Comparison of ENCODE assay signal across 26 cellular contexts in the genomic region with DNA sequence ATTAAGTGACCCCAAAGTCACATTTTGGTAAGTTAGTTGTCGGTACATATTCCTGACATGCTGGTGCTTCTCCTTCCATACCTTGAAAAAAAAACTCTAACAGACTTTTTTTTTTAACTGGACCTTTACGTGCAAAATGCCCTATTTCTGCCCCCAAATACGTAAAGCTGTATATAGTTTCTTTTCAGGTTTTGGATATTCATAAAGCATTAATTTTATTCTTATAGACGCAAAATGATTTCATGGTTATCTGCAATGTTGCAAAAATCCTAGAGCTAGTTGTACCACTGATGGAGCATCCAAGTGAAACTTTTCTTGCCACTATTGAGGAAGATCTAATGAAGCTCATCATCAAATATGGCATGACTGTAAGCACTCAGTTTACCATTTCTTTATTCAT.
DNase-seq lines count a peak whose midpoint lies in the region; ATAC-seq, FAIRE-seq and TF ChIP-seq lines count a peak whose summit lies in the region.
"Had no signal": no experiment of that assay in that cellular context is flagged by ENCODE, and none has a peak within 500 bp of the region (broad histone marks: within the 10 kb centered on the region; RNA-seq: fewer than 3 reads in every experiment).

No MANE protein-coding gene starts in this region.

- H3K27ac ChIP-seq in K562 (ENCODE audit: extremely low read depth, low read depth, low read length): no peak overlapping the region
- H3K27ac ChIP-seq in dorsolateral prefrontal cortex: peak overlapping the region in 40 of 59 donors; percentile 2 to 96 (median 68)
- no peak overlapping the region for H3K27ac ChIP-seq in PC-3 (ENCODE audit: low read length)
- H3K27ac ChIP-seq: 22Rv1; A549; BLaER1; BLaER1 treated with 17β-estradiol and CSF1 and Interleukin-3, amounts not matched to agents 10 nM and 100 nM; C4-2B had no signal

- intact Hi-C loops in K562 (cut with micrococcal nuclease) (no loop called here), dorsolateral prefrontal cortex (cut with DNase I) (loop anchor here in 1 of 2 donors (5.0 kb wide), 1 partner anchor 78 kb away; no protein-coding TSS in a partner anchor), PC-3 (cut with micrococcal nuclease) (no loop called here)

- WGBS in K562 (ENCODE audit: insufficient coverage, low coverage, missing lambda C conversion rate): 97% methylated on average over 4 of the region's 4 CpGs

- H3K9me2 ChIP-seq in PC-3 (replicated peaks; ENCODE audit: low read length): no peaks in the 10 kb centered on the region

- TF ChIP-seq EP300 in K562 (IDR thresholded peaks at IDR 0.05; ENCODE audit: low read length): no peak

- H3K79me2 ChIP-seq in K562 (ENCODE audit: control insufficient read depth, insufficient read depth, low read length) (no peaks in the 10 kb centered on the region), PC-3 (ENCODE audit: low read length) (no peaks in the 10 kb centered on the region)

- H2AFZ ChIP-seq in K562 (ENCODE audit: low read depth, low read length) (no peak overlapping the region), PC-3 (ENCODE audit: low read length) (no peak overlapping the region)

- CTCF ChIA-PET in K562 (lab: Yijun Ruan, JAX; ENCODE audit: low intra/inter-chr PET ratio) (no interaction called here), PC-3 (lab: Charles Lee) (interaction anchor here (0.7 kb wide), 2 partner anchors 28 to 128 kb away, joined by 3 to 4 read pairs; no protein-coding TSS in a partner anchor)

- no peak for DNase-seq in K562 (ENCODE audit: extremely low read depth in 1 of 4, low spot score in 3 of 4)
- DNase-seq in dorsolateral prefrontal cortex: no peak
- no peak for DNase-seq in PC-3
- DNase-seq: 8988T; BE2C; Calu3; CD4-positive, alpha-beta memory T cell; CD4-positive, alpha-beta T cell; CD8-positive, alpha-beta memory T cell; CD8-positive, alpha-beta T cell; COR-L47; DMS 273 treated with DMSO at 0.1 percent for 48 hours; DMS153; DMS79; DMS79 treated with DMSO at 0.1 percent for 48 hours; DND-41; EL had no signal

- no peak for TF ChIP-seq POLR2A in K562 (conservative IDR thresholded peaks at IDR 0.05)

- H3K4me2 ChIP-seq in K562 (ENCODE audit: insufficient read depth, low read length) (no peak overlapping the region), PC-3 (ENCODE audit: low read length) (no peak overlapping the region)
- H3K4me2 ChIP-seq: A549; BLaER1; BLaER1 treated with 17β-estradiol and CSF1 and Interleukin-3, amounts not matched to agents 10 nM and 100 nM had no signal

- H3K9ac ChIP-seq in K562 (ENCODE audit: insufficient read depth in 1 of 2, low read depth in 2 of 2, low read length in 2 of 2) (no peak overlapping the region), PC-3 (ENCODE audit: low read length) (no peak overlapping the region)
- H3K9ac ChIP-seq: BLaER1; BLaER1 treated with 17β-estradiol and CSF1 and Interleukin-3, amounts not matched to agents 10 nM and 100 nM had no signal

- H3K36me3 ChIP-seq in K562 (ENCODE audit: control insufficient read depth, insufficient read depth, low read length) (peaks cover 50% of the 10 kb centered on the region), PC-3 (ENCODE audit: low read depth, low read length) (0 out of 2 replicates have a peak, but pooled peaks cover 5% of the 10 kb centered on the region)

- no peaks in the 10 kb centered on the region for H3K9me1 ChIP-seq in K562 (ENCODE audit: control insufficient read depth, insufficient read depth, low read length)

- H3K4me3 ChIP-seq in K562: no peak overlapping the region
- H3K4me3 ChIP-seq in dorsolateral prefrontal cortex: no peak overlapping the region
- H3K4me3 ChIP-seq in PC-3 (ENCODE audit: low read length): no peak overlapping the region
- H3K4me3 ChIP-seq: A549; BLaER1; BLaER1 treated with 17β-estradiol and CSF1 and Interleukin-3, amounts not matched to agents 10 nM and 100 nM had no signal

- POLR2A ChIA-PET in K562 (lab: Yijun Ruan, JAX) (no interaction called here), PC-3 (lab: Charles Lee; ENCODE audit: unreplicated experiment) (no interaction called here)

- H3K27me3 ChIP-seq in K562 (ENCODE audit: control insufficient read depth in 2 of 2, insufficient read depth in 2 of 2, low read length in 2 of 2) (no peaks in the 10 kb centered on the region), dorsolateral prefrontal cortex (no peaks in the 10 kb centered on the region), PC-3 (ENCODE audit: low read length) (no peaks in the 10 kb centered on the region)
- H3K27me3 ChIP-seq: BE2C; BLaER1; BLaER1 treated with 17β-estradiol and CSF1 and Interleukin-3, amounts not matched to agents 10 nM and 100 nM had no signal

- no peak for FAIRE-seq in K562 (lab: Jason Lieb, UNC)
- FAIRE-seq: A204.1, A549, D721Med had no signal

- H3F3A ChIP-seq in PC-3 (ENCODE audit: low read length, unreplicated experiment): no peaks in the 10 kb centered on the region

- BruUV-seq in K562 (replicated peaks; lab: Mats Ljungman, UMichigan) (no TSS peak), PC-3 (replicated peaks; lab: Mats Ljungman, UMichigan) (no TSS peak)

- no peaks in the 10 kb centered on the region for H3K9me3 ChIP-seq in K562 (replicated peaks; ENCODE audit: control insufficient read depth, insufficient read depth, low read depth, low read length)
- no peaks in the 10 kb centered on the region for H3K9me3 ChIP-seq in PC-3 (ENCODE audit: low read length)
- H3K9me3 ChIP-seq: A549; BE2C; BLaER1; BLaER1 treated with 17β-estradiol and CSF1 and Interleukin-3, amounts not matched to agents 10 nM and 100 nM; Caco-2 had no signal

- in situ Hi-C loops in K562 (cut with MboI): no loop called here

- H4K20me1 ChIP-seq in K562 (replicated peaks; ENCODE audit: control insufficient read depth, insufficient read depth, low read length): no peaks in the 10 kb centered on the region
- no peaks in the 10 kb centered on the region for H4K20me1 ChIP-seq in PC-3 (ENCODE audit: low read length)
- H4K20me1 ChIP-seq: BLaER1; BLaER1 treated with 17β-estradiol and CSF1 and Interleukin-3, amounts not matched to agents 10 nM and 100 nM had no signal

- no peak for ATAC-seq in K562
- no peak for ATAC-seq in PC-3
- no peak for ATAC-seq in GM21619 (IDR thresholded peaks at IDR 0.05; ENCODE audit: unreplicated experiment)
- ATAC-seq: CD8-positive, alpha-beta T cell had no signal

- H3K4me1 ChIP-seq in K562 (replicated peaks in 1 of 2; ENCODE audit: control insufficient read depth in 2 of 2, insufficient read depth in 2 of 2, low read length in 2 of 2) (no peaks in the 10 kb centered on the region), PC-3 (ENCODE audit: insufficient read depth, low read length) (no peaks in the 10 kb centered on the region)
- H3K4me1 ChIP-seq: A549; BE2C; BLaER1; BLaER1 treated with 17β-estradiol and CSF1 and Interleukin-3, amounts not matched to agents 10 nM and 100 nM; Caco-2 had no signal

- TF ChIP-seq RAD21 in K562 (CRISPR knock-in tag; conservative IDR thresholded peaks at IDR 0.05 in 1 of 2, IDR thresholded peaks at IDR 0.05 in 1 of 2): no peak

- TF ChIP-seq CTCF in K562 (IDR thresholded peaks at IDR 0.05 in 2 of 3, conservative IDR thresholded peaks at IDR 0.05 in 1 of 3; ENCODE audit: insufficient read depth in 2 of 3, low read depth in 1 of 3, low read length in 3 of 3) (no peak), dorsolateral prefrontal cortex (IDR thresholded peaks at IDR 0.05 in 54 of 56, conservative IDR thresholded peaks at IDR 0.05 in 2 of 56; ENCODE audit: low read depth in 1 of 56, partially characterized antibody in 56 of 56) (no peak), PC-3 (conservative IDR thresholded peaks at IDR 0.05; ENCODE audit: low read depth, low read length) (no peak)

TF ChIP-seq in K562, 482 proteins besides CTCF, POLR2A, EP300 and RAD21 (continues in another document):
- TF ChIP-seq AFF1 (IDR thresholded peaks at IDR 0.05; ENCODE audit: low read depth in 1 of 2, partially characterized antibody in 2 of 2) (no peak), CHCHD3 (CRISPR knock-in tag; IDR thresholded peaks at IDR 0.05) (no peak), MTF1 (CRISPR knock-in tag; IDR thresholded peaks at IDR 0.05; ENCODE audit: borderline replicate concordance) (peak; percentile 69; the same call in 1 of the 2 replicates), ZNF146 (CRISPR knock-in tag; IDR thresholded peaks at IDR 0.05; ENCODE audit: unreplicated experiment) (no peak), NFIC (IDR thresholded peaks at IDR 0.05) (no peak), ZNF707 (CRISPR knock-in tag; conservative IDR thresholded peaks at IDR 0.05) (peak; percentile 44; the same call in 1 of the 2 replicates), CBX2 (IDR thresholded peaks at IDR 0.05; ENCODE audit: insufficient read depth, low read length, poor library complexity, severe bottlenecking) (no peak)
- TF ChIP-seq, protein P1, sequence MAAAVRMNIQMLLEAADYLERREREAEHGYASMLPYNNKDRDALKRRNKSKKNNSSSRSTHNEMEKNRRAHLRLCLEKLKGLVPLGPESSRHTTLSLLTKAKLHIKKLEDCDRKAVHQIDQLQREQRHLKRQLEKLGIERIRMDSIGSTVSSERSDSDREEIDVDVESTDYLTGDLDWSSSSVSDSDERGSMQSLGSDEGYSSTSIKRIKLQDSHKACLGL (CRISPR knock-in tag; IDR thresholded peaks at IDR 0.05; ENCODE audit: borderline replicate concordance, poor library complexity, severe bottlenecking): no peak

Comparison
In these comparisons a context has a peak if more than half of its experiments do, and no peak if none do; other contexts are left out.
1. H3K27ac ChIP-seq: peak in dorsolateral prefrontal cortex (40 of 59); none in K562 (single experiment) and PC-3 (single experiment).